In genomic region chr4:186105721-186106335, GRCh38 we compare ENCODE assay signal across 9 cellular contexts. TPM values are rescaled to one million over a fixed set of nuclear protein-coding genes. Genes with fewer than 3 reads are reported as not detected.
DNase-seq lines count a peak whose midpoint lies in the region; TF ChIP-seq lines count a peak whose summit lies in the region.
"Had no signal": no experiment of that assay in that cellular context is flagged by ENCODE, and none has a peak within 500 bp of the region (broad histone marks: within the 10 kb centered on the region; RNA-seq: fewer than 3 reads in every experiment).

No MANE protein-coding gene starts in this region.

- WGBS in ectodermal cell, 2 experiments: 47 to 51% methylated on average over 7 to 8 of the region's 8 CpGs

- H3K27me3 ChIP-seq in ectodermal cell (ENCODE audit: control insufficient read depth, insufficient read depth, low read length, poor library complexity, severe bottlenecking) (peaks cover 38% of the 10 kb centered on the region), mucosa of rectum (ENCODE audit: control insufficient read depth in 2 of 2, insufficient read depth in 2 of 2, low read length in 2 of 2) (no peaks in the 10 kb centered on the region), vagina (no peaks in the 10 kb centered on the region)

- H3K4me1 ChIP-seq in ectodermal cell (ENCODE audit: control insufficient read depth, insufficient read depth, low read length) (no peaks in the 10 kb centered on the region), mucosa of rectum (ENCODE audit: control insufficient read depth in 2 of 2, insufficient read depth in 2 of 2, low read length in 2 of 2) (peaks cover 4 to 13% of the 10 kb centered on the region in 2 donors), vagina (peaks cover 13% of the 10 kb centered on the region)

- peaks cover 61% of the 10 kb centered on the region for H3K27me3 Mint-ChIP-seq in IgD-negative memory B cell

- TF ChIP-seq POLR2A in vagina (IDR thresholded peaks at IDR 0.05): no peak

- intact Hi-C loops in vagina (cut with DNase I): no loop called here

- peak overlapping the region; percentile 55 to 90 (median 81) for H3K4me3 Mint-ChIP-seq in IgD-negative memory B cell

- H3K9me3 ChIP-seq in ectodermal cell (ENCODE audit: control insufficient read depth, low read length): no peaks in the 10 kb centered on the region
- no peaks in the 10 kb centered on the region for H3K9me3 ChIP-seq in mucosa of rectum (ENCODE audit: control insufficient read depth in 2 of 2, low read length in 2 of 2)
- no peaks in the 10 kb centered on the region for H3K9me3 ChIP-seq in vagina

- no peaks in the 10 kb centered on the region for H3K36me3 ChIP-seq in ectodermal cell (ENCODE audit: control insufficient read depth, insufficient read depth, low read length)
- no peaks in the 10 kb centered on the region for H3K36me3 ChIP-seq in mucosa of rectum (ENCODE audit: control insufficient read depth in 2 of 2, insufficient read depth in 2 of 2, low read length in 2 of 2)
- H3K36me3 ChIP-seq in vagina: no peaks in the 10 kb centered on the region

- H3K4me3 ChIP-seq in ectodermal cell (ENCODE audit: insufficient read depth, low read depth, low read length) (peak overlapping the region; percentile 35), mucosa of rectum (ENCODE audit: low read length in 2 of 2) (peak overlapping the region; percentile 71), vagina (peak overlapping the region; percentile 53 to 68)

- TF ChIP-seq CTCF in vagina (IDR thresholded peaks at IDR 0.05): no peak

- peaks cover 0 to 2% (median 0%) of the 10 kb centered on the region in 3 donors for H3K9me3 Mint-ChIP-seq in IgD-negative memory B cell

- no peak overlapping the region for H3K27ac Mint-ChIP-seq in IgD-negative memory B cell

- H3K27ac ChIP-seq in ectodermal cell (ENCODE audit: insufficient read depth, low read depth, low read length, poor library complexity, severe bottlenecking) (no peak overlapping the region), mucosa of rectum (ENCODE audit: low read depth in 2 of 2, low read length in 2 of 2) (peak overlapping the region; percentile 54 to 63), vagina (peak overlapping the region; percentile 74)
- H3K27ac ChIP-seq: 22Rv1 had no signal

- peak overlapping the region; percentile 65 to 84 for H3K9ac ChIP-seq in mucosa of rectum (ENCODE audit: low read depth in 1 of 2, low read length in 2 of 2)

- no peaks in the 10 kb centered on the region for H3K36me3 Mint-ChIP-seq in IgD-negative memory B cell

- peak; percentile 28 for DNase-seq in DMS 273 (lab: John Stamatoyannopoulos, UW; ENCODE audit: unreplicated experiment)
- DNase-seq in DMS 273 treated with DMSO at 0.1 percent for 48 hours (lab: John Stamatoyannopoulos, UW): no peak
- no peak for DNase-seq in vagina (ENCODE audit: extremely low spot score in 2 of 2)
- no peak for DNase-seq in amygdala (lab: John Stamatoyannopoulos, UW)
- no peak for DNase-seq in T-helper 9 cell

- peaks cover 4 to 13% (median 5%) of the 10 kb centered on the region in 3 donors for H3K4me1 Mint-ChIP-seq in IgD-negative memory B cell

RNA-seq across cellular contexts. Expression of gene FAM149A, which starts 1.3 kb away (rescaled TPM):
- polyA plus RNA-seq in IgD-negative memory B cell: not detected
- 7.1 TPM for polyA plus RNA-seq in ectodermal cell (2013, experiment 1 of 4)
- polyA plus RNA-seq in ectodermal cell (2013, experiment 2 of 4): 7.9 TPM
- polyA plus RNA-seq in ectodermal cell (2013, experiment 3 of 4): 5.1 TPM
- polyA plus RNA-seq in ectodermal cell (2013, experiment 4 of 4): 6.2 TPM
- total RNA-seq in vagina: 9.8 TPM

RNA-seq across cellular contexts. Expression of gene TLR3, which starts 36.9 kb away (rescaled TPM):
- polyA plus RNA-seq in IgD-negative memory B cell: not detected
- polyA plus RNA-seq in ectodermal cell (2013, experiment 1 of 4): 1.00 TPM
- polyA plus RNA-seq in ectodermal cell (2013, experiment 2 of 4): 1.3 TPM
- polyA plus RNA-seq in ectodermal cell (2013, experiment 3 of 4): 0.69 TPM
- 0.53 TPM for polyA plus RNA-seq in ectodermal cell (2013, experiment 4 of 4)
- total RNA-seq in vagina: 10.6 TPM
